ENCODE assay signal across 6 cellular contexts in the genomic region with DNA sequence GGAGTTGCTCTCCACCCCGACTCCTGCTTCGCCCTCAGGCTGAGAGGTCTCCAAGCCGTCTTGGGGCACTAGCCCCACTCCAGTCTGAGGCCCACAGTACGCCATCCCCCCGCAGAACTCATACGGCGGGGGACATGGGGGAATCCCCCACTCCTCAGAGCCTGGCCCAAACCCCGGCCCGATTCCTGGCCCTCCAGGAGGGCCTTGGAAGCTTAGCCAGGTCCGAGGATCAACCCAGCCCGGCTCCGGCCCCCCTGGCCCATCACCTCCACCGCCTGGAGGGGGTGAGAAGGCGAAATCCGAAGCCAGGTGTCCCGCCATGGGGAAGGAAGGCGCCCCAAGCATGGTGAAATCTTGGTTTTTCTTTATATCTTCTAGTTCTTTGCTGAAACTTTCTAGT. TPM values are rescaled to one million over a fixed set of nuclear protein-coding genes. Genes with fewer than 3 reads are reported as not detected.
"Had no signal": no experiment of that assay in that cellular context is flagged by ENCODE, and none has a peak within 500 bp of the region (broad histone marks: within the 10 kb centered on the region; RNA-seq: fewer than 3 reads in every experiment).

No MANE protein-coding gene starts in this region.

RNA-seq across cellular contexts. Expression of gene CLEC4A, which starts 11.1 kb away (rescaled TPM):
- total RNA-seq: GM23248, H4, H7 had no signal

RNA-seq across cellular contexts. Expression of gene ZNF705A, which starts 22.3 kb away (rescaled TPM):
- total RNA-seq: GM23248, H1, H4, H7, H9, HFFc6 had no signal
- polyA plus RNA-seq: GM23248, H1 had no signal
